1 cellular context compared by ENCODE assay signal in the genomic region with DNA sequence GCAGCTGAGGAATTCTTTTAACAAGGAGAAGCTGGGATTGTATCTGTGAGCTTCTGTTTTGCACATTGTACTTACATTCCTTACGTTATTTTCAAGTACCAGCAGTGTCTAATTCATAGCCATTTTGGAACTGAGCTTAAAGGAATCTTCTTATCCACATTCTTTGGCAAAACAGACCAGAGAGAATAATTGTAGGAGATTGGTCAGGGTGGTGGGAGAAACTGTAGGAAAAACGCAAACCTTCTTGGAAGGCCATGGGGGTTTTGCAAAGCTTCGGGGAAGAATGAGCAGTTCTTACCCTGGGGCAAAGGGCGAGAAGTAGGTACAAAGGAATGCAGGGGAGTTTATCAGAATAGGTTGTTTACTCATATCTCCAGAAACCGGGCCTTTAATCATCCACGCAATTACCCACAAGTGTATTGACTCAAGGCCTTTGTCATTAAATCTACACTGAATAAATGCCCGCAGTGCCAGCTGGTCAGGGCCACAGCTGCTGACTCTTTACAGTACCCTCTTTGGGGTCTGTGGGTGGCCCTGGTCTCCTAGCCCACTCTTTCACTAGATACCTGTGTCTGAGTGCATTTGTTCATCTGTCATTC.
A peak's percentile ranks its signal among the peaks of the same experiment; 100 is the strongest.
TF ChIP-seq lines count a peak whose summit lies in the region.

No MANE protein-coding gene starts in this region.

TF ChIP-seq in HepG2, 621 proteins besides CTCF, POLR2A, EP300 and RAD21 (continued from another document):
- TF ChIP-seq, protein P1, sequence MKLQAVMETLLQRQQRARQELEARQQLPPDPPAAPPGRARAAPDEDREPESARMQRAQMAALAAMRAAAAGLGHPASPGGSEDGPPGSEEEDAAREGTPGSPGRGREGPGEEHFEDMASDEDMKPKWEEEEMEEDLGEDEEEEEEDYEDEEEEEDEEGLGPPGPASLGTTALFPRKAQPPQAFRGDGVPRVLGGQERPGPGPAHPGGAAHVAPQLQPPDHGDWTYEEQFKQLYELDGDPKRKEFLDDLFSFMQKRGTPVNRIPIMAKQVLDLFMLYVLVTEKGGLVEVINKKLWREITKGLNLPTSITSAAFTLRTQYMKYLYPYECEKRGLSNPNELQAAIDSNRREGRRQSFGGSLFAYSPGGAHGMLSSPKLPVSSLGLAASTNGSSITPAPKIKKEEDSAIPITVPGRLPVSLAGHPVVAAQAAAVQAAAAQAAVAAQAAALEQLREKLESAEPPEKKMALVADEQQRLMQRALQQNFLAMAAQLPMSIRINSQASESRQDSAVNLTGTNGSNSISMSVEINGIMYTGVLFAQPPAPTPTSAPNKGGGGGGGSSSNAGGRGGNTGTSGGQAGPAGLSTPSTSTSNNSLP (IDR thresholded peaks at IDR 0.05; ENCODE audit: low read depth, low read length), result 0 out of 2 replicates have a peak, but pooled peaks have one; percentile 11
- TF ChIP-seq NR2F6 (IDR thresholded peaks at IDR 0.05) (peak; percentile 20; the same call in 1 of the 2 replicates), NR2F6 (CRISPR knock-in tag; IDR thresholded peaks at IDR 0.05) (no peak)
